17 cellular contexts compared by ENCODE assay signal in genomic region chr2:71778514-71779305, GRCh38.
DNase-seq lines count a peak whose midpoint lies in the region; ATAC-seq and TF ChIP-seq lines count a peak whose summit lies in the region.
"Had no signal": no experiment of that assay in that cellular context is flagged by ENCODE, and none has a peak within 500 bp of the region (broad histone marks: within the 10 kb centered on the region; RNA-seq: fewer than 3 reads in every experiment).

No MANE protein-coding gene starts in this region.

- H3K4me2 ChIP-seq in MM.1S (ENCODE audit: low read depth, low read length), result no peak overlapping the region

- CTCF ChIA-PET in A673 (lab: Charles Lee), result interaction anchor here (0.6 to 1.4 kb wide), 2 partner anchors 19 to 962 kb away, joined by 3 read pairs; no protein-coding TSS in a partner anchor

- POLR2A ChIA-PET in A673 (lab: Charles Lee; ENCODE audit: low non-redundant PET), result no interaction called here

- H3K4me1 ChIP-seq in A673 (ENCODE audit: insufficient read depth, low read length, poor library complexity, severe bottlenecking) (no peaks in the 10 kb centered on the region), adipocyte (ENCODE audit: control insufficient read depth, insufficient read depth, low read length) (peaks cover 7% of the 10 kb centered on the region), MM.1S (ENCODE audit: low read length) (no peaks in the 10 kb centered on the region)
- H3K4me1 ChIP-seq: heart left ventricle, lower lobe of right lung, parathyroid adenoma, vagina had no signal

- no TSS peak for BruUV-seq in A673 (replicated peaks; lab: Mats Ljungman, UMichigan)

- peak; percentile 35; the same call in 1 of the 2 replicates for TF ChIP-seq CTCF in A673 (conservative IDR thresholded peaks at IDR 0.05; ENCODE audit: low read depth, low read length)
- no peak for TF ChIP-seq CTCF in MM.1S (IDR thresholded peaks at IDR 0.05; ENCODE audit: low read length)

- no peaks in the 10 kb centered on the region for H3K9me3 ChIP-seq in A673 (ENCODE audit: low read depth, low read length, poor library complexity, severe bottlenecking)
- H3K9me3 ChIP-seq in adipocyte (ENCODE audit: control insufficient read depth, low read length), result no peaks in the 10 kb centered on the region
- H3K9me3 ChIP-seq in MM.1S (replicated peaks; ENCODE audit: insufficient read depth, low read length), result no peaks in the 10 kb centered on the region
- H3K9me3 ChIP-seq: heart left ventricle, lower lobe of right lung, vagina had no signal

- H3K27me3 ChIP-seq in A673 (replicated peaks; ENCODE audit: insufficient read depth, low read depth, low read length, poor library complexity) (no peaks in the 10 kb centered on the region), adipocyte (replicated peaks; ENCODE audit: control insufficient read depth, insufficient read depth, low read length) (peaks cover 14% of the 10 kb centered on the region), MM.1S (replicated peaks; ENCODE audit: insufficient read depth, low read length) (no peaks in the 10 kb centered on the region)
- H3K27me3 ChIP-seq: heart left ventricle, vagina had no signal

- H3K4me3 ChIP-seq in A673 (ENCODE audit: low read depth, low read length, poor library complexity, severe bottlenecking) (no peak overlapping the region), adipocyte (ENCODE audit: low read length) (no peak overlapping the region), MM.1S (ENCODE audit: low read length) (no peak overlapping the region)
- H3K4me3 ChIP-seq: heart left ventricle, lower lobe of right lung, vagina had no signal

- no peaks in the 10 kb centered on the region for H4K20me1 ChIP-seq in MM.1S (ENCODE audit: insufficient read depth, low read length)

- ATAC-seq in HG03196 (IDR thresholded peaks at IDR 0.05; ENCODE audit: unreplicated experiment), result no peak
- ATAC-seq in HG03342 (IDR thresholded peaks at IDR 0.05; ENCODE audit: unreplicated experiment), result no peak
- ATAC-seq: lower lobe of right lung had no signal

- no peaks in the 10 kb centered on the region for H3K9me2 ChIP-seq in MM.1S (replicated peaks; ENCODE audit: insufficient read depth, low read length)

- H3K27ac ChIP-seq in A673 (ENCODE audit: low read depth, low read length, poor library complexity, severe bottlenecking) (no peak overlapping the region), MM.1S (ENCODE audit: low read length) (no peak overlapping the region)
- H3K27ac ChIP-seq: C4-2B, heart left ventricle, lower lobe of right lung, parathyroid adenoma, vagina had no signal

- no peaks in the 10 kb centered on the region for H3K79me2 ChIP-seq in MM.1S (ENCODE audit: low read length)
- H3K79me2 ChIP-seq: parathyroid adenoma had no signal

- DNase-seq in A673 (ENCODE audit: low spot score), result peak; percentile 26
- DNase-seq in HCEC 1CT, result peak; percentile 8
- peak; percentile 31 for DNase-seq in adipocyte (ENCODE audit: low read depth)
- DNase-seq in hepatic stellate cell (ENCODE audit: low spot score), result peak; percentile 8
- DNase-seq in T-helper 2 cell, result no peak
- no peak for DNase-seq in MM.1S
- DNase-seq: activated CD4-positive, alpha-beta T cell treated with anti-CD3 and anti-CD28 coated beads for 48 hours; dermis blood vessel endothelial cell; heart left ventricle; lower lobe of right lung; MV-4-11; NCI-H524 treated with DMSO at 0.1 percent for 48 hours had no signal

- H3K36me3 ChIP-seq in A673 (ENCODE audit: insufficient read depth, low read length, poor library complexity, severe bottlenecking) (no peaks in the 10 kb centered on the region), adipocyte (ENCODE audit: control insufficient read depth, insufficient read depth, low read length, severe bottlenecking) (no peaks in the 10 kb centered on the region), MM.1S (replicated peaks; ENCODE audit: insufficient read depth, low read length) (no peaks in the 10 kb centered on the region)
- H3K36me3 ChIP-seq: heart left ventricle, lower lobe of right lung, vagina had no signal

- H2AFZ ChIP-seq in MM.1S (ENCODE audit: low read length), result no peak overlapping the region
- H2AFZ ChIP-seq: parathyroid adenoma had no signal

- H3F3A ChIP-seq in MM.1S (ENCODE audit: insufficient read depth, low read length), result no peaks in the 10 kb centered on the region

- intact Hi-C loops in A673 (cut with micrococcal nuclease; ENCODE audit: unreplicated experiment), result no loop called here

- H3K9ac ChIP-seq in adipocyte (ENCODE audit: low read length) (no peak overlapping the region), MM.1S (ENCODE audit: low read length) (no peak overlapping the region)
- H3K9ac ChIP-seq: parathyroid adenoma had no signal

Comparison
In these comparisons a context has a peak if more than half of its experiments do, and no peak if none do; other contexts are left out.
1. DNase-seq: peak in A673 (single experiment), HCEC 1CT (single experiment), adipocyte (single experiment) and hepatic stellate cell (single experiment); none in T-helper 2 cell (0 of 5) and MM.1S (single experiment).